38 cellular contexts compared by ENCODE assay signal in genomic region chr13:37037231-37037630, GRCh38.
"Had no signal": no experiment of that assay in that cellular context is flagged by ENCODE, and none has a peak within 500 bp of the region (broad histone marks: within the 10 kb centered on the region; RNA-seq: fewer than 3 reads in every experiment).

No MANE protein-coding gene starts in this region.

- H3K4me3 Mint-ChIP-seq: activated naive CD4-positive, alpha-beta T cell treated with anti-CD3 and anti-CD28 coated beads for 36 hours; activated naive CD4-positive, alpha-beta T cell treated with anti-CD3 and anti-CD28 coated beads, Interleukin-2, amount 10 ng/mL, durations not matched to agents 7 days and 5 days; activated naive CD4-positive, alpha-beta T cell treated with anti-CD3 and anti-CD28 coated beads, Interleukin-2, amount 50 U/mL, for 24 hours; activated naive CD8-positive, alpha-beta T cell; activated naive CD8-positive, alpha-beta T cell treated with anti-CD3 and anti-CD28 coated beads for 36 hours; activated naive CD8-positive, alpha-beta T cell treated with anti-CD3 and anti-CD28 coated beads, Interleukin-2, amount 10 ng/mL, durations not matched to agents 7 days and 5 days; activated naive CD8-positive, alpha-beta T cell treated with anti-CD3 and anti-CD28 coated beads, Interleukin-2, amount 50 U/mL, for 24 hours; activated T-cell treated with anti-CD3 and anti-CD28 coated beads, Interleukin-2, amount 50 U/mL, for 24 hours; activated T-cell treated with anti-CD3 and anti-CD28 coated beads, Interleukin-2, amount 50 U/mL, for 4 hours; activated T-cell treated with anti-CD3 and anti-CD28 coated beads, Interleukin-2, amount 50 U/mL, for 72 hours; activated T-helper 1 cell treated with anti-CD3 and anti-CD28 coated beads, Interleukin-12 subunit alpha, Interleukin-12 subunit beta, Interleukin-2, Interleukin-4 antibody, amounts not matched to agents 30 ng/mL and 10 ng/mL and 1 ng/mL, durations not matched to agents 14 hours and 24 hours and 36 hours; activated T-helper 17 cell treated with anti-CD3 and anti-CD28 coated beads, Interleukin-2, amount 50 U/mL, for 72 hours; brain; central memory CD8-positive, alpha-beta T cell had no signal

- H3K27me3 Mint-ChIP-seq: activated naive CD4-positive, alpha-beta T cell treated with anti-CD3 and anti-CD28 coated beads, Interleukin-2, amount 10 ng/mL, durations not matched to agents 7 days and 5 days; activated naive CD4-positive, alpha-beta T cell treated with anti-CD3 and anti-CD28 coated beads, Interleukin-2, amount 50 U/mL, for 24 hours; activated naive CD8-positive, alpha-beta T cell; activated naive CD8-positive, alpha-beta T cell treated with anti-CD3 and anti-CD28 coated beads for 36 hours; activated naive CD8-positive, alpha-beta T cell treated with anti-CD3 and anti-CD28 coated beads, Interleukin-2, amount 10 ng/mL, durations not matched to agents 7 days and 5 days; activated naive CD8-positive, alpha-beta T cell treated with anti-CD3 and anti-CD28 coated beads, Interleukin-2, amount 50 U/mL, for 24 hours; activated T-cell treated with anti-CD3 and anti-CD28 coated beads, Interleukin-2, amount 50 U/mL, for 24 hours; activated T-helper 17 cell treated with anti-CD3 and anti-CD28 coated beads, Interleukin-2, amount 50 U/mL, for 72 hours; brain; central memory CD8-positive, alpha-beta T cell had no signal

- DNase-seq: activated effector memory CD4-positive, alpha-beta T cell treated with anti-CD3 and anti-CD28 coated beads, Interleukin-2, amount 50 U/mL, for 16 hours; activated effector memory CD4-positive, alpha-beta T cell treated with Interleukin-2 at 50 U/mL for 16 hours; activated gamma-delta T cell; activated gamma-delta T cell treated with Interleukin-2 at 50 U/mL for 16 hours; activated naive CD4-positive, alpha-beta T cell; activated naive CD4-positive, alpha-beta T cell treated with anti-CD3 and anti-CD28 coated beads for 36 hours; activated naive CD4-positive, alpha-beta T cell treated with anti-CD3 and anti-CD28 coated beads, Interleukin-2, amount 10 ng/mL, durations not matched to agents 7 days and 5 days; activated naive CD4-positive, alpha-beta T cell treated with anti-CD3 and anti-CD28 coated beads, Interleukin-2, amount 50 U/mL, for 16 hours; activated naive CD4-positive, alpha-beta T cell treated with Interleukin-2 at 50 U/mL for 16 hours; activated naive CD8-positive, alpha-beta T cell treated with anti-CD3 and anti-CD28 coated beads for 36 hours; activated naive CD8-positive, alpha-beta T cell treated with anti-CD3 and anti-CD28 coated beads, Interleukin-2, amount 10 ng/mL, durations not matched to agents 7 days and 5 days; activated naive CD8-positive, alpha-beta T cell treated with anti-CD3 and anti-CD28 coated beads, Interleukin-2, amount 50 U/mL, for 24 hours; activated T-cell treated with anti-CD3 and anti-CD28 coated beads, Interleukin-2, amount 50 U/mL, for 1 hour; activated T-cell treated with anti-CD3 and anti-CD28 coated beads, Interleukin-2, amount 50 U/mL, for 24 hours; activated T-cell treated with anti-CD3 and anti-CD28 coated beads, Interleukin-2, amount 50 U/mL, for 4 hours; activated T-cell treated with anti-CD3 and anti-CD28 coated beads, Interleukin-2, amount 50 U/mL, for 48 hours; activated T-cell treated with anti-CD3 and anti-CD28 coated beads, Interleukin-2, amount 50 U/mL, for 72 hours; adrenal gland; amniotic stem cell; amygdala; anterior cingulate cortex; aorta; body of pancreas; brain microvascular endothelial cell; caudate nucleus; central memory CD4-positive, alpha-beta T cell; cerebellar nuclear complex had no signal

- ATAC-seq: activated naive CD4-positive, alpha-beta T cell treated with anti-CD3 and anti-CD28 coated beads, Interleukin-2, amount 50 U/mL, for 72 hours; activated naive CD8-positive, alpha-beta T cell treated with anti-CD3 and anti-CD28 coated beads, Interleukin-2, amount 50 U/mL, for 24 hours; activated T-cell treated with anti-CD3 and anti-CD28 coated beads, Interleukin-2, amount 50 U/mL, for 4 hours; activated T-cell treated with anti-CD3 and anti-CD28 coated beads, Interleukin-2, amount 50 U/mL, for 72 hours; activated T-helper 17 cell treated with anti-CD3 and anti-CD28 coated beads, Interleukin-2, amount 50 U/mL, for 72 hours; body of pancreas had no signal

- H3K9me3 Mint-ChIP-seq: activated naive CD4-positive, alpha-beta T cell treated with anti-CD3 and anti-CD28 coated beads for 36 hours; activated naive CD4-positive, alpha-beta T cell treated with anti-CD3 and anti-CD28 coated beads, Interleukin-2, amount 10 ng/mL, durations not matched to agents 7 days and 5 days; activated naive CD4-positive, alpha-beta T cell treated with anti-CD3 and anti-CD28 coated beads, Interleukin-2, amount 50 U/mL, for 24 hours; activated naive CD4-positive, alpha-beta T cell treated with anti-CD3 and anti-CD28 coated beads, Interleukin-2, amount 50 U/mL, for 72 hours; activated naive CD8-positive, alpha-beta T cell treated with anti-CD3 and anti-CD28 coated beads for 36 hours; activated naive CD8-positive, alpha-beta T cell treated with anti-CD3 and anti-CD28 coated beads, Interleukin-2, amount 10 ng/mL, durations not matched to agents 7 days and 5 days; activated naive CD8-positive, alpha-beta T cell treated with anti-CD3 and anti-CD28 coated beads, Interleukin-2, amount 50 U/mL, for 24 hours; activated T-cell treated with anti-CD3 and anti-CD28 coated beads, Interleukin-2, amount 50 U/mL, for 24 hours; activated T-cell treated with anti-CD3 and anti-CD28 coated beads, Interleukin-2, amount 50 U/mL, for 4 hours; activated T-cell treated with anti-CD3 and anti-CD28 coated beads, Interleukin-2, amount 50 U/mL, for 72 hours; activated T-helper 1 cell treated with anti-CD3 and anti-CD28 coated beads, Interleukin-12 subunit alpha, Interleukin-12 subunit beta, Interleukin-2, Interleukin-4 antibody, amounts not matched to agents 30 ng/mL and 10 ng/mL and 1 ng/mL, durations not matched to agents 14 hours and 24 hours and 36 hours; activated T-helper 17 cell treated with anti-CD3 and anti-CD28 coated beads, Interleukin-2, amount 50 U/mL, for 72 hours; activated T-helper 2 cell treated with anti-CD3 and anti-CD28 coated beads, Interferon-gamma antibody, Interleukin-2, Interleukin-4, amounts not matched to agents 10 μg/mL and 5 μg/mL and 100 μg/mL, durations not matched to agents 14 hours and 24 hours and 36 hours; central memory CD8-positive, alpha-beta T cell had no signal

- H3K4me1 Mint-ChIP-seq: activated naive CD4-positive, alpha-beta T cell treated with anti-CD3 and anti-CD28 coated beads, Interleukin-2, amount 10 ng/mL, durations not matched to agents 7 days and 5 days; activated naive CD8-positive, alpha-beta T cell treated with anti-CD3 and anti-CD28 coated beads, Interleukin-2, amount 50 U/mL, for 24 hours; brain; central memory CD8-positive, alpha-beta T cell had no signal

- H3K4me3 ChIP-seq: adrenal gland, ascending aorta, body of pancreas, breast epithelium, cardiac muscle cell had no signal

- H3K4me1 ChIP-seq: ascending aorta, body of pancreas, breast epithelium had no signal

- H3K27ac Mint-ChIP-seq: activated naive CD4-positive, alpha-beta T cell treated with anti-CD3 and anti-CD28 coated beads for 36 hours; activated naive CD4-positive, alpha-beta T cell treated with anti-CD3 and anti-CD28 coated beads, Interleukin-2, amount 10 ng/mL, durations not matched to agents 7 days and 5 days; activated naive CD4-positive, alpha-beta T cell treated with anti-CD3 and anti-CD28 coated beads, Interleukin-2, amount 50 U/mL, for 24 hours; activated naive CD8-positive, alpha-beta T cell; activated naive CD8-positive, alpha-beta T cell treated with anti-CD3 and anti-CD28 coated beads for 36 hours; activated naive CD8-positive, alpha-beta T cell treated with anti-CD3 and anti-CD28 coated beads, Interleukin-2, amount 10 ng/mL, durations not matched to agents 7 days and 5 days; activated naive CD8-positive, alpha-beta T cell treated with anti-CD3 and anti-CD28 coated beads, Interleukin-2, amount 50 U/mL, for 24 hours; activated T-cell treated with anti-CD3 and anti-CD28 coated beads, Interleukin-2, amount 50 U/mL, for 24 hours; activated T-cell treated with anti-CD3 and anti-CD28 coated beads, Interleukin-2, amount 50 U/mL, for 72 hours; activated T-helper 1 cell treated with anti-CD3 and anti-CD28 coated beads, Interleukin-12 subunit alpha, Interleukin-12 subunit beta, Interleukin-2, Interleukin-4 antibody, amounts not matched to agents 30 ng/mL and 10 ng/mL and 1 ng/mL, durations not matched to agents 14 hours and 24 hours and 36 hours; activated T-helper 17 cell treated with anti-CD3 and anti-CD28 coated beads, Interleukin-2, amount 50 U/mL, for 72 hours; activated T-helper 2 cell treated with anti-CD3 and anti-CD28 coated beads, Interferon-gamma antibody, Interleukin-2, Interleukin-4, amounts not matched to agents 10 μg/mL and 5 μg/mL and 100 μg/mL, durations not matched to agents 14 hours and 24 hours and 36 hours; brain had no signal

- H3K9me3 ChIP-seq: adrenal gland, ascending aorta, body of pancreas, breast epithelium had no signal
